20 cellular contexts compared by ENCODE assay signal in genomic region chr21:42427809-42428419, GRCh38. TPM values are rescaled to one million over a fixed set of nuclear protein-coding genes. Genes with fewer than 3 reads are reported as not detected.
DNase-seq lines count a peak whose midpoint lies in the region; ATAC-seq and TF ChIP-seq lines count a peak whose summit lies in the region.
"Had no signal": no experiment of that assay in that cellular context is flagged by ENCODE, and none has a peak within 500 bp of the region (broad histone marks: within the 10 kb centered on the region; RNA-seq: fewer than 3 reads in every experiment).

No MANE protein-coding gene starts in this region.

- no peak overlapping the region for H2BK12ac ChIP-seq in neuronal stem cell (ENCODE audit: low read length)

- no peak overlapping the region for H2BK5ac ChIP-seq in neuronal stem cell (ENCODE audit: low read length)

- H3K4me1 ChIP-seq in neuronal stem cell (ENCODE audit: control insufficient read depth in 2 of 2, insufficient read depth in 1 of 2, low read depth in 1 of 2, low read length in 2 of 2) = no peaks in the 10 kb centered on the region

- H3K36me3 ChIP-seq in neuronal stem cell (replicated peaks in 1 of 2; ENCODE audit: control insufficient read depth in 2 of 2, insufficient read depth in 2 of 2, low read length in 2 of 2) = no peaks in the 10 kb centered on the region

- no peak overlapping the region for H2BK120ac ChIP-seq in neuronal stem cell (ENCODE audit: low read depth, low read length)

- in situ Hi-C loops in KBM-7 (cut with MboI; ENCODE audit: low pct_unique_long_range_greater_than_20kb, low sequenced_read_pairs) = loop anchor here (25.0 kb wide), 1 partner anchor 266 kb away; no protein-coding TSS in a partner anchor

- H3K4me2 ChIP-seq in neuronal stem cell (ENCODE audit: insufficient read depth, low read length, poor library complexity, severe bottlenecking) = no peak overlapping the region

- H3K18ac ChIP-seq in neuronal stem cell (ENCODE audit: low read length) = peak overlapping the region; percentile 16

- no peak for TF ChIP-seq CTCF in WTC11 (IDR thresholded peaks at IDR 0.05)

- H4K91ac ChIP-seq in neuronal stem cell (ENCODE audit: low read depth, low read length, poor library complexity) = no peak overlapping the region

- H4K8ac ChIP-seq in neuronal stem cell (ENCODE audit: low read depth, low read length) = no peak overlapping the region

- H3K9ac ChIP-seq in neuronal stem cell (ENCODE audit: low read depth, low read length, poor library complexity) = peak overlapping the region; percentile 26

- no peaks in the 10 kb centered on the region for H3K4me1 Mint-ChIP-seq in WTC11

- H3K9me3 ChIP-seq in neuronal stem cell (replicated peaks in 1 of 2; ENCODE audit: control insufficient read depth in 2 of 2, insufficient read depth in 1 of 2, low read depth in 1 of 2, low read length in 2 of 2) = peaks cover 0 to 4% of the 10 kb centered on the region in 2 donors

- H2AK5ac ChIP-seq in neuronal stem cell (ENCODE audit: low read depth, low read length) = no peak overlapping the region

- ATAC-seq in WTC11 = no peak
- no peak for ATAC-seq in GM18907 (IDR thresholded peaks at IDR 0.05; ENCODE audit: unreplicated experiment)
- no peak for ATAC-seq in HG02938 (IDR thresholded peaks at IDR 0.05; ENCODE audit: unreplicated experiment)

- no peak overlapping the region for H3K27ac ChIP-seq in neuronal stem cell (replicated peaks; ENCODE audit: low read length)

- no peak overlapping the region for H3K4ac ChIP-seq in neuronal stem cell (ENCODE audit: low read length)

- DNase-seq in NCI-H2196 (lab: John Stamatoyannopoulos, UW; ENCODE audit: unreplicated experiment) (peak; percentile 11), NCI-H2196 treated with DMSO at 0.1 percent for 48 hours (lab: John Stamatoyannopoulos, UW; ENCODE audit: unreplicated experiment) (no peak), GF-D8 (lab: John Stamatoyannopoulos, UW) (peak; percentile 25), WTC11 (ENCODE audit: low spot score) (no peak), neuronal stem cell (ENCODE audit: low spot score) (no peak), KBM-7 (no peak)
- DNase-seq: Calu3; CD4-positive, alpha-beta memory T cell; EL; NCI-H1694 treated with DMSO at 0.1 percent for 48 hours; NCI-H510A; NCI-H748 treated with DMSO at 0.1 percent for 48 hours; OCI-M1; Right ventricle myocardium superior; SW 1271 had no signal

- no peak overlapping the region for H2AFZ ChIP-seq in neuronal stem cell (ENCODE audit: low read length)

- H3K4me3 Mint-ChIP-seq in WTC11 = no peak overlapping the region
- H3K4me3 Mint-ChIP-seq: B cell had no signal

- no CpG with 5 or more reads among the region's 10 CpGs for WGBS in neuronal stem cell (ENCODE audit: extremely low coverage in 2 of 2, insufficient read length in 2 of 2, insufficient replicate concordance in 1 of 2), 2 donors

- peaks cover 6% of the 10 kb centered on the region; the same call in 1 of the 2 replicates for H3K27me3 Mint-ChIP-seq in WTC11 (ENCODE audit: low read depth)
- H3K27me3 Mint-ChIP-seq: CD4-positive, alpha-beta memory T cell had no signal

- POLR2A ChIA-PET in WTC11 (lab: Charles Lee) = interaction anchor here (1.1 kb wide), 1 partner anchor 92 kb away, joined by 3 read pairs; no protein-coding TSS in a partner anchor

- no peak overlapping the region for H3K23ac ChIP-seq in neuronal stem cell (ENCODE audit: low read depth, low read length, poor library complexity)

- CTCF ChIA-PET in WTC11 (lab: Charles Lee) = interaction anchor here (1.0 kb wide), 1 partner anchor 118 kb away, joined by 4 read pairs; no protein-coding TSS in a partner anchor

- no peaks in the 10 kb centered on the region for H3K79me1 ChIP-seq in neuronal stem cell (ENCODE audit: low read depth, low read length)

- peaks cover 3% of the 10 kb centered on the region; the same call in 1 of the 2 replicates for H3K36me3 Mint-ChIP-seq in WTC11

- no peaks in the 10 kb centered on the region for H3K27me3 ChIP-seq in neuronal stem cell (ENCODE audit: control insufficient read depth in 3 of 3, insufficient read depth in 3 of 3, low read depth in 1 of 3, low read length in 3 of 3)

- H3K4me3 ChIP-seq in neuronal stem cell (ENCODE audit: low read length in 2 of 2) = no peak overlapping the region

- H3K14ac ChIP-seq in neuronal stem cell (ENCODE audit: low read length) = no peak overlapping the region

- H3K27ac Mint-ChIP-seq in WTC11 = no peak overlapping the region
- H3K27ac Mint-ChIP-seq: B cell had no signal

- H3K9me3 Mint-ChIP-seq in WTC11 = peaks cover 13% of the 10 kb centered on the region
- H3K9me3 Mint-ChIP-seq: CD4-positive, alpha-beta memory T cell had no signal

- H2BK15ac ChIP-seq in neuronal stem cell (ENCODE audit: low read length) = no peak overlapping the region

TF ChIP-seq in WTC11, 78 proteins besides CTCF, POLR2A, EP300 and RAD21:
- TF ChIP-seq FOXP1 (CRISPR knock-in tag; IDR thresholded peaks at IDR 0.05; ENCODE audit: borderline replicate concordance) (no peak), SP1 (CRISPR knock-in tag; conservative IDR thresholded peaks at IDR 0.05) (no peak), GABPB1 (CRISPR knock-in tag; IDR thresholded peaks at IDR 0.05) (peak; percentile 85)

RNA-seq across cellular contexts. Expression of gene UBASH3A, which starts 24.2 kb away (rescaled TPM):
- total RNA-seq in WTC11 (2021) = 0.09 TPM in 1 of 3 replicates, not detected in the others
- polyA plus RNA-seq in neuronal stem cell (2013, experiment 1 of 2) = not detected
- not detected for polyA plus RNA-seq in neuronal stem cell (2013, experiment 2 of 2)
- total RNA-seq: A172, Calu3, H1, Right ventricle myocardium superior had no signal
- polyA plus RNA-seq: H1 had no signal

RNA-seq across cellular contexts. Expression of gene TMPRSS3, which starts 32.1 kb away (rescaled TPM):
- 0.25 to 0.39 TPM (median 0.27 TPM) in 3 replicates for total RNA-seq in WTC11 (2021)
- not detected for polyA plus RNA-seq in neuronal stem cell (2013, experiment 1 of 2)
- polyA plus RNA-seq in neuronal stem cell (2013, experiment 2 of 2) = not detected
- total RNA-seq: H1, Right ventricle myocardium superior had no signal

Comparison
In these comparisons a context has a peak if more than half of its experiments do, and no peak if none do; other contexts are left out.
1. DNase-seq: peak in NCI-H2196 (single experiment) and GF-D8 (single experiment); none in NCI-H2196 treated with DMSO at 0.1 percent for 48 hours (single experiment), WTC11 (single experiment), neuronal stem cell (single experiment) and KBM-7 (single experiment).